1 cellular context compared by ENCODE assay signal in the genomic region with DNA sequence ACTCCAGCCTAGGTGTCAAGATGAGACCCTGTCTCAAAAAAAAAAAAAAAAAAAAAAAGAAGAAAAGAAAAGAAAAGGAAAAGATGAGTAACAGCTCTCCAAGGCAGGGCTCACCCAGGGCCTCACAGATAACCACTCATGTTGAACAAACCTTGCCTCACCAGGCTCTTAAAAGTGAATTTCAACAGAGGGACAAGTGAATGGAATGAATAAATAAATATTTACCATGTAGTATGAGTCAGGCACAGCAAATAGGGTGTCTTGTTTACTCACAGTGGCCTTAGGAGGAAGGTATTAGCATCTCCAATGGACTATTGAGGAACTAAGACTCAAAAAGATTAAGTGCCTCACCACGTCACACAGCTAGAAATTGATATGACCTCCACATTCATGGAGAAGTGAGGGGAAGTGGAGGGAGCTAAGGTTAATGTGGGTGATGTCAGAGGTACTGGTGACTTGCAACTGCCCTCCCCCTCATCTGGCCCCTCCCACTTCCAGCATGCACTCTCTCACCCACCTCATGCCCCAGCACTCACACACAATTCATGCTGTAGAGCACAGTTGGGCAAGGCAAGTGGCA.
TF ChIP-seq lines count a peak whose summit lies in the region.

No MANE protein-coding gene starts in this region.

TF ChIP-seq in GM23338, 12 proteins besides CTCF, POLR2A, EP300 and RAD21 (continued from another document):
- no peak for TF ChIP-seq ZNF462 (CRISPR knock-in tag; IDR thresholded peaks at IDR 0.05)
